1 cellular context compared by ENCODE assay signal in the genomic region with DNA sequence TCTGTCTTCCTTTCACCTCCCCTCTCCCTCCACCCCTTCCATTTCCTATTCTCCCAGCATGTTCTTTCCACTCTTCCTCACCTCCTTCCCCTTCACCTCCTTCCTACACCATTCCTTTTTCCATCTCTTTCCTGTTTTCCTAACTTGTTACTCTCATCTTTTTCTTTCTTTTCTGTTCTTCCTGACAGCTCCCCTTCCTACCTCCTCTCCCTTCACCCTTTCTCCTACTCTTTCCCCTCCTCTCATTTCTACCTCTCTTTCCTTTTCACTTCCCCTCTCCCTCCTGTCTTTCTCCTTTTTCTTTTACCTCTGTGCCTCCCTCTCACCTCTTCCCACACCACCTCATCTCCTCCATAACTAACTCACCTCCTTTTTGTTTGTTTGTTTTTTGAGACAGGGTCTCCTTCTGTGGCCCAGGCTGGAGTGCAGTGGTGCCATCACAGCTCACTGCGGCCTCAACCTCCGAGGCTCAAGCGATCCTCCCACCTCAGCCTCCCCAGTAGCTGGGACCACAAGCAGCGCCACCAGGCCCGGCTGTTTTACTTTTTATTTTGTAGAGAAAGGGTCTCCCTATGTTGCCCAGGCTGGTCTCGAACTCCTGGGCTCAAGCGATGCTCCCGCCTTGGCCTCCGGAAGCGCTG.
TF ChIP-seq lines count a peak whose summit lies in the region.

No MANE protein-coding gene starts in this region.

TF ChIP-seq in K562, 482 proteins besides CTCF, POLR2A, EP300 and RAD21 (continued from another document):
- TF ChIP-seq, protein P1, sequence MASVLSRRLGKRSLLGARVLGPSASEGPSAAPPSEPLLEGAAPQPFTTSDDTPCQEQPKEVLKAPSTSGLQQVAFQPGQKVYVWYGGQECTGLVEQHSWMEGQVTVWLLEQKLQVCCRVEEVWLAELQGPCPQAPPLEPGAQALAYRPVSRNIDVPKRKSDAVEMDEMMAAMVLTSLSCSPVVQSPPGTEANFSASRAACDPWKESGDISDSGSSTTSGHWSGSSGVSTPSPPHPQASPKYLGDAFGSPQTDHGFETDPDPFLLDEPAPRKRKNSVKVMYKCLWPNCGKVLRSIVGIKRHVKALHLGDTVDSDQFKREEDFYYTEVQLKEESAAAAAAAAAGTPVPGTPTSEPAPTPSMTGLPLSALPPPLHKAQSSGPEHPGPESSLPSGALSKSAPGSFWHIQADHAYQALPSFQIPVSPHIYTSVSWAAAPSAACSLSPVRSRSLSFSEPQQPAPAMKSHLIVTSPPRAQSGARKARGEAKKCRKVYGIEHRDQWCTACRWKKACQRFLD (CRISPR knock-in tag; IDR thresholded peaks at IDR 0.05): no peak
- no peak for TF ChIP-seq ZNF79 (CRISPR knock-in tag; IDR thresholded peaks at IDR 0.05; ENCODE audit: low read depth)
- TF ChIP-seq ZNF766 (CRISPR knock-in tag; conservative IDR thresholded peaks at IDR 0.05): no peak
- TF ChIP-seq, protein P2, sequence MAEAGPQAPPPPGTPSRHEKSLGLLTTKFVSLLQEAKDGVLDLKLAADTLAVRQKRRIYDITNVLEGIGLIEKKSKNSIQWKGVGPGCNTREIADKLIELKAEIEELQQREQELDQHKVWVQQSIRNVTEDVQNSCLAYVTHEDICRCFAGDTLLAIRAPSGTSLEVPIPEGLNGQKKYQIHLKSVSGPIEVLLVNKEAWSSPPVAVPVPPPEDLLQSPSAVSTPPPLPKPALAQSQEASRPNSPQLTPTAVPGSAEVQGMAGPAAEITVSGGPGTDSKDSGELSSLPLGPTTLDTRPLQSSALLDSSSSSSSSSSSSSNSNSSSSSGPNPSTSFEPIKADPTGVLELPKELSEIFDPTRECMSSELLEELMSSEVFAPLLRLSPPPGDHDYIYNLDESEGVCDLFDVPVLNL (CRISPR knock-in tag; IDR thresholded peaks at IDR 0.05; ENCODE audit: low read depth): no peak
- TF ChIP-seq L3MBTL2 (IDR thresholded peaks at IDR 0.05): no peak
- no peak for TF ChIP-seq TCF7L2 (IDR thresholded peaks at IDR 0.05; ENCODE audit: low read depth, low read length)
- TF ChIP-seq, protein P3, sequence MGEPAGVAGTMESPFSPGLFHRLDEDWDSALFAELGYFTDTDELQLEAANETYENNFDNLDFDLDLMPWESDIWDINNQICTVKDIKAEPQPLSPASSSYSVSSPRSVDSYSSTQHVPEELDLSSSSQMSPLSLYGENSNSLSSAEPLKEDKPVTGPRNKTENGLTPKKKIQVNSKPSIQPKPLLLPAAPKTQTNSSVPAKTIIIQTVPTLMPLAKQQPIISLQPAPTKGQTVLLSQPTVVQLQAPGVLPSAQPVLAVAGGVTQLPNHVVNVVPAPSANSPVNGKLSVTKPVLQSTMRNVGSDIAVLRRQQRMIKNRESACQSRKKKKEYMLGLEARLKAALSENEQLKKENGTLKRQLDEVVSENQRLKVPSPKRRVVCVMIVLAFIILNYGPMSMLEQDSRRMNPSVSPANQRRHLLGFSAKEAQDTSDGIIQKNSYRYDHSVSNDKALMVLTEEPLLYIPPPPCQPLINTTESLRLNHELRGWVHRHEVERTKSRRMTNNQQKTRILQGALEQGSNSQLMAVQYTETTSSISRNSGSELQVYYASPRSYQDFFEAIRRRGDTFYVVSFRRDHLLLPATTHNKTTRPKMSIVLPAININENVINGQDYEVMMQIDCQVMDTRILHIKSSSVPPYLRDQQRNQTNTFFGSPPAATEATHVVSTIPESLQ (CRISPR knock-in tag; IDR thresholded peaks at IDR 0.05): no peak
- TF ChIP-seq JUNB (CRISPR knock-in tag; conservative IDR thresholded peaks at IDR 0.05): no peak
- TF ChIP-seq HNRNPLL (IDR thresholded peaks at IDR 0.05; ENCODE audit: low read depth, low read length, poor library complexity, severe bottlenecking): no peak
- TF ChIP-seq ELF4 (CRISPR knock-in tag; IDR thresholded peaks at IDR 0.05): peak; percentile 85
- no peak for TF ChIP-seq ZFX (CRISPR knock-in tag; IDR thresholded peaks at IDR 0.05)
- no peak for TF ChIP-seq ETV6 (IDR thresholded peaks at IDR 0.05; ENCODE audit: borderline replicate concordance in 1 of 2, low read depth in 2 of 2, low read length in 1 of 2)
- TF ChIP-seq ETV6 (CRISPR knock-in tag; IDR thresholded peaks at IDR 0.05; ENCODE audit: borderline replicate concordance): no peak
- no peak for TF ChIP-seq ZNF507 (tag; conservative IDR thresholded peaks at IDR 0.05)
- TF ChIP-seq, protein P4, sequence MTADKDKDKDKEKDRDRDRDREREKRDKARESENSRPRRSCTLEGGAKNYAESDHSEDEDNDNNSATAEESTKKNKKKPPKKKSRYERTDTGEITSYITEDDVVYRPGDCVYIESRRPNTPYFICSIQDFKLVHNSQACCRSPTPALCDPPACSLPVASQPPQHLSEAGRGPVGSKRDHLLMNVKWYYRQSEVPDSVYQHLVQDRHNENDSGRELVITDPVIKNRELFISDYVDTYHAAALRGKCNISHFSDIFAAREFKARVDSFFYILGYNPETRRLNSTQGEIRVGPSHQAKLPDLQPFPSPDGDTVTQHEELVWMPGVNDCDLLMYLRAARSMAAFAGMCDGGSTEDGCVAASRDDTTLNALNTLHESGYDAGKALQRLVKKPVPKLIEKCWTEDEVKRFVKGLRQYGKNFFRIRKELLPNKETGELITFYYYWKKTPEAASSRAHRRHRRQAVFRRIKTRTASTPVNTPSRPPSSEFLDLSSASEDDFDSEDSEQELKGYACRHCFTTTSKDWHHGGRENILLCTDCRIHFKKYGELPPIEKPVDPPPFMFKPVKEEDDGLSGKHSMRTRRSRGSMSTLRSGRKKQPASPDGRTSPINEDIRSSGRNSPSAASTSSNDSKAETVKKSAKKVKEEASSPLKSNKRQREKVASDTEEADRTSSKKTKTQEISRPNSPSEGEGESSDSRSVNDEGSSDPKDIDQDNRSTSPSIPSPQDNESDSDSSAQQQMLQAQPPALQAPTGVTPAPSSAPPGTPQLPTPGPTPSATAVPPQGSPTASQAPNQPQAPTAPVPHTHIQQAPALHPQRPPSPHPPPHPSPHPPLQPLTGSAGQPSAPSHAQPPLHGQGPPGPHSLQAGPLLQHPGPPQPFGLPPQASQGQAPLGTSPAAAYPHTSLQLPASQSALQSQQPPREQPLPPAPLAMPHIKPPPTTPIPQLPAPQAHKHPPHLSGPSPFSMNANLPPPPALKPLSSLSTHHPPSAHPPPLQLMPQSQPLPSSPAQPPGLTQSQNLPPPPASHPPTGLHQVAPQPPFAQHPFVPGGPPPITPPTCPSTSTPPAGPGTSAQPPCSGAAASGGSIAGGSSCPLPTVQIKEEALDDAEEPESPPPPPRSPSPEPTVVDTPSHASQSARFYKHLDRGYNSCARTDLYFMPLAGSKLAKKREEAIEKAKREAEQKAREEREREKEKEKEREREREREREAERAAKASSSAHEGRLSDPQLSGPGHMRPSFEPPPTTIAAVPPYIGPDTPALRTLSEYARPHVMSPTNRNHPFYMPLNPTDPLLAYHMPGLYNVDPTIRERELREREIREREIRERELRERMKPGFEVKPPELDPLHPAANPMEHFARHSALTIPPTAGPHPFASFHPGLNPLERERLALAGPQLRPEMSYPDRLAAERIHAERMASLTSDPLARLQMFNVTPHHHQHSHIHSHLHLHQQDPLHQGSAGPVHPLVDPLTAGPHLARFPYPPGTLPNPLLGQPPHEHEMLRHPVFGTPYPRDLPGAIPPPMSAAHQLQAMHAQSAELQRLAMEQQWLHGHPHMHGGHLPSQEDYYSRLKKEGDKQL (CRISPR knock-in tag; IDR thresholded peaks at IDR 0.05; ENCODE audit: borderline replicate concordance): no peak
- TF ChIP-seq ARHGAP35 (IDR thresholded peaks at IDR 0.05; ENCODE audit: partially characterized antibody): peak; percentile 67
- TF ChIP-seq ZNF707 (CRISPR knock-in tag; conservative IDR thresholded peaks at IDR 0.05): no peak
- TF ChIP-seq FOXK2 (conservative IDR thresholded peaks at IDR 0.05 in 1 of 2, IDR thresholded peaks at IDR 0.05 in 1 of 2; ENCODE audit: low read depth in 2 of 2): peak; percentile 44 to 45; a peak in 2 of 4 replicates
- TF ChIP-seq, protein P5, sequence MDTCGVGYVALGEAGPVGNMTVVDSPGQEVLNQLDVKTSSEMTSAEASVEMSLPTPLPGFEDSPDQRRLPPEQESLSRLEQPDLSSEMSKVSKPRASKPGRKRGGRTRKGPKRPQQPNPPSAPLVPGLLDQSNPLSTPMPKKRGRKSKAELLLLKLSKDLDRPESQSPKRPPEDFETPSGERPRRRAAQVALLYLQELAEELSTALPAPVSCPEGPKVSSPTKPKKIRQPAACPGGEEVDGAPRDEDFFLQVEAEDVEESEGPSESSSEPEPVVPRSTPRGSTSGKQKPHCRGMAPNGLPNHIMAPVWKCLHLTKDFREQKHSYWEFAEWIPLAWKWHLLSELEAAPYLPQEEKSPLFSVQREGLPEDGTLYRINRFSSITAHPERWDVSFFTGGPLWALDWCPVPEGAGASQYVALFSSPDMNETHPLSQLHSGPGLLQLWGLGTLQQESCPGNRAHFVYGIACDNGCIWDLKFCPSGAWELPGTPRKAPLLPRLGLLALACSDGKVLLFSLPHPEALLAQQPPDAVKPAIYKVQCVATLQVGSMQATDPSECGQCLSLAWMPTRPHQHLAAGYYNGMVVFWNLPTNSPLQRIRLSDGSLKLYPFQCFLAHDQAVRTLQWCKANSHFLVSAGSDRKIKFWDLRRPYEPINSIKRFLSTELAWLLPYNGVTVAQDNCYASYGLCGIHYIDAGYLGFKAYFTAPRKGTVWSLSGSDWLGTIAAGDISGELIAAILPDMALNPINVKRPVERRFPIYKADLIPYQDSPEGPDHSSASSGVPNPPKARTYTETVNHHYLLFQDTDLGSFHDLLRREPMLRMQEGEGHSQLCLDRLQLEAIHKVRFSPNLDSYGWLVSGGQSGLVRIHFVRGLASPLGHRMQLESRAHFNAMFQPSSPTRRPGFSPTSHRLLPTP (IDR thresholded peaks at IDR 0.05; ENCODE audit: borderline replicate concordance, extremely low read depth, insufficient read length): peak; percentile 42
- no peak for TF ChIP-seq MTF1 (CRISPR knock-in tag; IDR thresholded peaks at IDR 0.05; ENCODE audit: borderline replicate concordance)
- peak; percentile 86 for TF ChIP-seq HDGF (IDR thresholded peaks at IDR 0.05)
- TF ChIP-seq STAG1 (CRISPR knock-in tag; IDR thresholded peaks at IDR 0.05; ENCODE audit: borderline replicate concordance): no peak
- TF ChIP-seq, protein P6, sequence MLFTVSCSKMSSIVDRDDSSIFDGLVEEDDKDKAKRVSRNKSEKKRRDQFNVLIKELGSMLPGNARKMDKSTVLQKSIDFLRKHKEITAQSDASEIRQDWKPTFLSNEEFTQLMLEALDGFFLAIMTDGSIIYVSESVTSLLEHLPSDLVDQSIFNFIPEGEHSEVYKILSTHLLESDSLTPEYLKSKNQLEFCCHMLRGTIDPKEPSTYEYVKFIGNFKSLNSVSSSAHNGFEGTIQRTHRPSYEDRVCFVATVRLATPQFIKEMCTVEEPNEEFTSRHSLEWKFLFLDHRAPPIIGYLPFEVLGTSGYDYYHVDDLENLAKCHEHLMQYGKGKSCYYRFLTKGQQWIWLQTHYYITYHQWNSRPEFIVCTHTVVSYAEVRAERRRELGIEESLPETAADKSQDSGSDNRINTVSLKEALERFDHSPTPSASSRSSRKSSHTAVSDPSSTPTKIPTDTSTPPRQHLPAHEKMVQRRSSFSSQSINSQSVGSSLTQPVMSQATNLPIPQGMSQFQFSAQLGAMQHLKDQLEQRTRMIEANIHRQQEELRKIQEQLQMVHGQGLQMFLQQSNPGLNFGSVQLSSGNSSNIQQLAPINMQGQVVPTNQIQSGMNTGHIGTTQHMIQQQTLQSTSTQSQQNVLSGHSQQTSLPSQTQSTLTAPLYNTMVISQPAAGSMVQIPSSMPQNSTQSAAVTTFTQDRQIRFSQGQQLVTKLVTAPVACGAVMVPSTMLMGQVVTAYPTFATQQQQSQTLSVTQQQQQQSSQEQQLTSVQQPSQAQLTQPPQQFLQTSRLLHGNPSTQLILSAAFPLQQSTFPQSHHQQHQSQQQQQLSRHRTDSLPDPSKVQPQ (CRISPR knock-in tag; IDR thresholded peaks at IDR 0.05; ENCODE audit: borderline replicate concordance): no peak
- TF ChIP-seq SNIP1 (IDR thresholded peaks at IDR 0.05; ENCODE audit: low read depth): 0 out of 2 replicates have a peak, but pooled peaks have one; percentile 19
- TF ChIP-seq ZNF696 (CRISPR knock-in tag; conservative IDR thresholded peaks at IDR 0.05): no peak
- TF ChIP-seq TAF15 (IDR thresholded peaks at IDR 0.05; ENCODE audit: low read depth, low read length): no peak
